ENCODE assay signal across 24 cellular contexts in the genomic region with DNA sequence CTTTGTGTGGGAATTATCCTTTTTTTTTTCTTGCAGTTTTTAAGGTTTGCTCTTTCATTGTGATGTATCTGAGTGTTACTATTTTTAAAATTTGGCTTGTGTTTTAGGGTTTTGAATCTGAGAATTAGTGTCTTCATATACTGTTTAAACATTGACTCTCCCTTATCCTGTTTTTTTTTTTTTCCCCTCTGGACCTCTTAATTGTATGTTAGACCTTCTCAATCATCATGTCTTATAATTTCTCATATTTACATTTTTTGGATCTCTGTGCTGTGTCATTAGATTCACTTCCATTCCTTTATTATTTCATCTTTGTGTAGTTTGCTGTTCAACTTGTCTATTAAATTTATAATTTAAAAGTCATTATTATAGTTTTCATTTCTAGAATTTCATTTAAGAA.
"Had no signal": no experiment of that assay in that cellular context is flagged by ENCODE, and none has a peak within 500 bp of the region (broad histone marks: within the 10 kb centered on the region; RNA-seq: fewer than 3 reads in every experiment).

No MANE protein-coding gene starts in this region.

- H3K4me3 ChIP-seq: K562, SJSA1, SK-N-MC had no signal

- H3K9me3 ChIP-seq: SJSA1 had no signal

- H3K4me2 ChIP-seq: KMS-11 had no signal

- H3K27me3 ChIP-seq: SJSA1 had no signal

- H3K9me3 Mint-ChIP-seq: IgD-negative memory B cell had no signal

- ATAC-seq: HepG2, K562 had no signal

- H3K27me3 Mint-ChIP-seq: IgD-negative memory B cell had no signal

- FAIRE-seq: HepG2, K562, RCC 7860 had no signal

- H3K27ac ChIP-seq: KMS-11, SK-N-MC had no signal

- H3K9ac ChIP-seq: KMS-11 had no signal

- H3K4me3 Mint-ChIP-seq: IgD-negative memory B cell had no signal

- DNase-seq: Kasumi-1, MM.1S, NCI-H1092 treated with DMSO at 0.1 percent for 48 hours, NCI-H1436, NCI-H187, NCI-H2029, NCI-H2081 treated with DMSO at 0.1 percent for 48 hours, NCI-H2171, NCI-H226, NCI-H446, NCI-H510A, NCI-H524 treated with DMSO at 0.1 percent for 48 hours, NCI-H69, NCI-H774, Right ventricle myocardium superior, RPMI8226, SIG-M5 had no signal
